In genomic region chr22:45069925-45070324, GRCh38 we compare ENCODE assay signal across 25 cellular contexts.
DNase-seq lines count a peak whose midpoint lies in the region; ATAC-seq, FAIRE-seq and TF ChIP-seq lines count a peak whose summit lies in the region.
"Had no signal": no experiment of that assay in that cellular context is flagged by ENCODE, and none has a peak within 500 bp of the region (broad histone marks: within the 10 kb centered on the region; RNA-seq: fewer than 3 reads in every experiment).

No MANE protein-coding gene starts in this region.

- intact Hi-C loops in activated naive CD4-positive, alpha-beta T cell treated with anti-CD3 and anti-CD28 coated beads for 36 hours (cut with micrococcal nuclease) = no loop called here
- intact Hi-C loops in activated T-helper 2 cell treated with anti-CD3 and anti-CD28 coated beads, Interferon-gamma antibody, Interleukin-2, Interleukin-4, amounts not matched to agents 10 μg/mL and 5 μg/mL and 100 μg/mL, durations not matched to agents 14 hours and 24 hours and 36 hours (cut with micrococcal nuclease) = no loop called here

- no peaks in the 10 kb centered on the region for H3K36me3 Mint-ChIP-seq in activated naive CD4-positive, alpha-beta T cell treated with anti-CD3 and anti-CD28 coated beads for 36 hours (ENCODE audit: low read depth)
- no peaks in the 10 kb centered on the region for H3K36me3 Mint-ChIP-seq in activated T-helper 2 cell treated with anti-CD3 and anti-CD28 coated beads, Interferon-gamma antibody, Interleukin-2, Interleukin-4, amounts not matched to agents 10 μg/mL and 5 μg/mL and 100 μg/mL, durations not matched to agents 14 hours and 24 hours and 36 hours (ENCODE audit: low read depth)
- H3K36me3 Mint-ChIP-seq: CD8-positive, alpha-beta T cell; stimulated activated naive B cell treated with anti-CD40 and anti-IgM and Interleukin-4, amounts not matched to agents 10 μg/mL and 1 μg/mL and 100 μg/mL, for 72 hours had no signal

- no peak overlapping the region for H3K4me3 ChIP-seq in H1 (ENCODE audit: extremely low read depth in 1 of 4, insufficient read depth in 2 of 4, low read depth in 3 of 4, low read length in 4 of 4)
- H3K4me3 ChIP-seq: ascending aorta, tibial nerve had no signal

- H2BK15ac ChIP-seq in H1 (ENCODE audit: low read length) = no peak overlapping the region

- TF ChIP-seq EP300 in H1 (IDR thresholded peaks at IDR 0.05; ENCODE audit: borderline replicate concordance in 1 of 2, low read depth in 2 of 2, low read length in 2 of 2) = no peak

- no peaks in the 10 kb centered on the region for H3K79me2 ChIP-seq in H1 (ENCODE audit: control insufficient read depth in 1 of 2, insufficient read depth in 2 of 2, low read length in 2 of 2)

- no peak overlapping the region; the same call in 1 of the 2 replicates for H2BK12ac ChIP-seq in H1 (ENCODE audit: low read depth, low read length)

- no peak overlapping the region for H3K27ac ChIP-seq in H1 (ENCODE audit: low read depth, low read length)
- H3K27ac ChIP-seq: ascending aorta, tibial nerve had no signal

- no peaks in the 10 kb centered on the region; a peak in 2 of 7 replicates for H3K27me3 ChIP-seq in H1 (replicated peaks in 1 of 4; ENCODE audit: control insufficient read depth in 3 of 4, extremely low read depth in 1 of 4, insufficient read depth in 3 of 4, low read length in 3 of 4)
- H3K27me3 ChIP-seq: ascending aorta had no signal

- peaks cover 14% of the 10 kb centered on the region for H3K4me1 Mint-ChIP-seq in activated naive CD4-positive, alpha-beta T cell treated with anti-CD3 and anti-CD28 coated beads for 36 hours (ENCODE audit: low read depth)
- H3K4me1 Mint-ChIP-seq in activated T-helper 2 cell treated with anti-CD3 and anti-CD28 coated beads, Interferon-gamma antibody, Interleukin-2, Interleukin-4, amounts not matched to agents 10 μg/mL and 5 μg/mL and 100 μg/mL, durations not matched to agents 14 hours and 24 hours and 36 hours (ENCODE audit: low read depth) = peaks cover 20% of the 10 kb centered on the region
- H3K4me1 Mint-ChIP-seq: activated B cell treated with CpG ODN at 0.5 μM for 24 hours; nephron; stimulated activated naive B cell treated with anti-CD40 and anti-IgM and Interleukin-4, amounts not matched to agents 10 μg/mL and 1 μg/mL and 100 μg/mL, for 72 hours had no signal

- H3K27ac Mint-ChIP-seq in activated naive CD4-positive, alpha-beta T cell treated with anti-CD3 and anti-CD28 coated beads for 36 hours = no peak overlapping the region
- H3K27ac Mint-ChIP-seq in activated T-helper 2 cell treated with anti-CD3 and anti-CD28 coated beads, Interferon-gamma antibody, Interleukin-2, Interleukin-4, amounts not matched to agents 10 μg/mL and 5 μg/mL and 100 μg/mL, durations not matched to agents 14 hours and 24 hours and 36 hours = no peak overlapping the region
- H3K27ac Mint-ChIP-seq: activated B cell treated with CpG ODN at 0.5 μM for 24 hours; CD8-positive, alpha-beta T cell; nephron; stimulated activated naive B cell treated with anti-CD40 and anti-IgM and Interleukin-4, amounts not matched to agents 10 μg/mL and 1 μg/mL and 100 μg/mL, for 72 hours had no signal

- H2AK5ac ChIP-seq in H1 (ENCODE audit: low read depth, low read length) = 0 out of 2 replicates have a peak overlapping the region, but pooled peaks have one; percentile 65

- H3K9me3 Mint-ChIP-seq in activated naive CD4-positive, alpha-beta T cell treated with anti-CD3 and anti-CD28 coated beads for 36 hours = peaks cover 6% of the 10 kb centered on the region
- peaks cover 5% of the 10 kb centered on the region for H3K9me3 Mint-ChIP-seq in activated T-helper 2 cell treated with anti-CD3 and anti-CD28 coated beads, Interferon-gamma antibody, Interleukin-2, Interleukin-4, amounts not matched to agents 10 μg/mL and 5 μg/mL and 100 μg/mL, durations not matched to agents 14 hours and 24 hours and 36 hours
- H3K9me3 Mint-ChIP-seq: activated B cell treated with CpG ODN at 0.5 μM for 24 hours had no signal

- no peak for ATAC-seq in GM18873 (IDR thresholded peaks at IDR 0.05; ENCODE audit: low FRiP score, unreplicated experiment)
- ATAC-seq: CD8-positive, alpha-beta T cell; left colon; Panc1; stimulated activated naive B cell treated with anti-CD40 and anti-IgM and Interleukin-4, amounts not matched to agents 10 μg/mL and 1 μg/mL and 100 μg/mL, for 72 hours had no signal

- no peak for TF ChIP-seq CTCF in H1 (IDR thresholded peaks at IDR 0.05; ENCODE audit: control extremely low read depth in 1 of 3, insufficient read depth in 1 of 3, low read depth in 1 of 3, low read length in 3 of 3)

- H2BK120ac ChIP-seq in H1 (replicated peaks; ENCODE audit: low read depth, low read length) = no peak overlapping the region

- H4K20me1 ChIP-seq in H1 (replicated peaks in 1 of 2; ENCODE audit: control insufficient read depth in 1 of 2, insufficient read depth in 2 of 2, low read length in 2 of 2) = no peaks in the 10 kb centered on the region

- H4K5ac ChIP-seq in H1 (ENCODE audit: insufficient read length, low read depth, low read length) = no peak overlapping the region

- no peak for FAIRE-seq in H1 (lab: Jason Lieb, UNC)
- FAIRE-seq: GM12891, HTR-8/SVneo had no signal

- no peak overlapping the region for H2BK5ac ChIP-seq in H1 (ENCODE audit: low read depth, low read length)

- no peaks in the 10 kb centered on the region for H3K79me1 ChIP-seq in H1 (ENCODE audit: low read depth, low read length)

- no peak overlapping the region; the same call in 1 of the 2 replicates for H2BK20ac ChIP-seq in H1 (ENCODE audit: low read length)

- H3K4me1 ChIP-seq in H1 (replicated peaks in 1 of 4; ENCODE audit: control insufficient read depth in 3 of 4, insufficient read depth in 4 of 4, low read length in 3 of 4) = peaks cover 7 to 17% (median 12%) of the 10 kb centered on the region in 4 experiments
- H3K4me1 ChIP-seq: ascending aorta, tibial nerve had no signal

- peaks cover 25% of the 10 kb centered on the region for H3K27me3 Mint-ChIP-seq in activated naive CD4-positive, alpha-beta T cell treated with anti-CD3 and anti-CD28 coated beads for 36 hours (ENCODE audit: low read depth)
- H3K27me3 Mint-ChIP-seq in activated T-helper 2 cell treated with anti-CD3 and anti-CD28 coated beads, Interferon-gamma antibody, Interleukin-2, Interleukin-4, amounts not matched to agents 10 μg/mL and 5 μg/mL and 100 μg/mL, durations not matched to agents 14 hours and 24 hours and 36 hours (ENCODE audit: low read depth) = peaks cover 19% of the 10 kb centered on the region

- H3K56ac ChIP-seq in H1 (replicated peaks; ENCODE audit: insufficient read length, low read depth, low read length) = no peak overlapping the region

- H4K91ac ChIP-seq in H1 (replicated peaks; ENCODE audit: insufficient read length, low read length) = peak overlapping the region; percentile 22

- no peaks in the 10 kb centered on the region for H3K36me3 ChIP-seq in H1 (ENCODE audit: control insufficient read depth in 2 of 4, insufficient read depth in 4 of 4, low read length in 3 of 4)
- H3K36me3 ChIP-seq: ascending aorta, tibial nerve had no signal

- no peak overlapping the region for H3K4me3 Mint-ChIP-seq in activated naive CD4-positive, alpha-beta T cell treated with anti-CD3 and anti-CD28 coated beads for 36 hours
- no peak overlapping the region for H3K4me3 Mint-ChIP-seq in activated T-helper 2 cell treated with anti-CD3 and anti-CD28 coated beads, Interferon-gamma antibody, Interleukin-2, Interleukin-4, amounts not matched to agents 10 μg/mL and 5 μg/mL and 100 μg/mL, durations not matched to agents 14 hours and 24 hours and 36 hours (ENCODE audit: low read depth)
- H3K4me3 Mint-ChIP-seq: activated B cell treated with CpG ODN at 0.5 μM for 24 hours; CD8-positive, alpha-beta T cell; nephron; stimulated activated naive B cell treated with anti-CD40 and anti-IgM and Interleukin-4, amounts not matched to agents 10 μg/mL and 1 μg/mL and 100 μg/mL, for 72 hours had no signal

- H3K23me2 ChIP-seq in H1 (ENCODE audit: low read depth, low read length) = peaks cover 2% of the 10 kb centered on the region; the same call in 1 of the 2 replicates

- no peak overlapping the region for H4K8ac ChIP-seq in H1 (ENCODE audit: extremely low read depth, insufficient read depth, low read length)

- peak; percentile 56 for DNase-seq in activated naive CD4-positive, alpha-beta T cell treated with anti-CD3 and anti-CD28 coated beads for 36 hours
- DNase-seq in activated naive CD4-positive, alpha-beta T cell (lab: John Stamatoyannopoulos, UW) = no peak
- peak; percentile 32 for DNase-seq in SW480 (ENCODE audit: low spot score)
- DNase-seq in H1 (ENCODE audit: low read depth in 1 of 2, low spot score in 2 of 2) = no peak
- peak; percentile 11 for DNase-seq in stimulated activated CD8-positive, alpha-beta memory T cell treated with anti-CD3 and anti-CD28 coated beads, Interleukin-4, amount 100 ng/mL, for 24 hours (ENCODE audit: low read depth)
- no peak for DNase-seq in activated T-helper 2 cell treated with anti-CD3 and anti-CD28 coated beads, Interferon-gamma antibody, Interleukin-2, Interleukin-4, amounts not matched to agents 10 μg/mL and 5 μg/mL and 100 μg/mL, durations not matched to agents 14 hours and 24 hours and 36 hours (ENCODE audit: low spot score)
- DNase-seq in Kasumi-1 (lab: John Stamatoyannopoulos, UW) = no peak
- DNase-seq: activated B cell treated with CpG ODN at 0.5 μM for 24 hours; CD8-positive, alpha-beta T cell; DMS53; effector CD8-positive, alpha-beta T cell; H7; Karpas-422; left colon; NCI-H1105; NCI-H2107; NCI-H526 treated with DMSO at 0.1 percent for 48 hours; stimulated activated naive B cell treated with anti-CD40 and anti-IgM and Interleukin-4, amounts not matched to agents 10 μg/mL and 1 μg/mL and 100 μg/mL, for 72 hours had no signal

- no peak for TF ChIP-seq POLR2A in H1 (IDR thresholded peaks at IDR 0.05; ENCODE audit: control extremely low read depth in 1 of 2, low read depth in 2 of 2, low read length in 2 of 2)

- H3K4ac ChIP-seq in H1 (replicated peaks; ENCODE audit: insufficient read length, low read depth, low read length) = no peak overlapping the region

- H3K4me2 ChIP-seq in H1 (ENCODE audit: insufficient read depth in 1 of 2, low read depth in 2 of 2, low read length in 2 of 2) = no peak overlapping the region

- no peak overlapping the region for H3K14ac ChIP-seq in H1 (ENCODE audit: insufficient read length)

- H3K9me3 ChIP-seq in H1 (ENCODE audit: insufficient read depth in 2 of 2, low read depth in 1 of 2, low read length in 1 of 2) = no peaks in the 10 kb centered on the region; a peak in 1 of 4 replicates
- H3K9me3 ChIP-seq: ascending aorta had no signal

- H3K9ac ChIP-seq in H1 (replicated peaks in 1 of 4; ENCODE audit: extremely low read depth in 1 of 4, low read depth in 3 of 4, low read length in 3 of 4) = no peak overlapping the region

- POLR2A ChIA-PET in H1 (lab: Charles Lee; ENCODE audit: partially characterized antibody) = no interaction called here

- no peak overlapping the region for H3K18ac ChIP-seq in H1 (ENCODE audit: extremely low read depth, low read length)

- CTCF ChIA-PET in activated naive CD4-positive, alpha-beta T cell treated with anti-CD3 and anti-CD28 coated beads for 36 hours (lab: Charles Lee) = no interaction called here
- CTCF ChIA-PET in H1 (lab: Charles Lee; ENCODE audit: partially characterized antibody) = no interaction called here

- H2AFZ ChIP-seq in H1 (ENCODE audit: low read length) = no peak overlapping the region

- 92% methylated on average over 5 of the region's 5 CpGs; no CpG with 5 or more reads in 1 of the 2 experiments for WGBS in H1 (ENCODE audit: extremely low coverage in 1 of 2, insufficient coverage in 1 of 2, insufficient read length in 1 of 2, insufficient replicate concordance in 2 of 2, low coverage in 1 of 2, low lambda C conversion rate in 2 of 2, missing lambda C conversion rate in 1 of 2), 2 experiments

- no peak for TF ChIP-seq RAD21 in H1 (IDR thresholded peaks at IDR 0.05 in 1 of 2, conservative IDR thresholded peaks at IDR 0.05 in 1 of 2; ENCODE audit: low read depth in 2 of 2, low read length in 2 of 2)

- no peak overlapping the region for H3K23ac ChIP-seq in H1 (ENCODE audit: insufficient read length)

Comparison
In these comparisons a context has a peak if more than half of its experiments do, and no peak if none do; other contexts are left out.
1. DNase-seq: peak in activated naive CD4-positive, alpha-beta T cell treated with anti-CD3 and anti-CD28 coated beads for 36 hours (single experiment), SW480 (single experiment) and stimulated activated CD8-positive, alpha-beta memory T cell treated with anti-CD3 and anti-CD28 coated beads, Interleukin-4, amount 100 ng/mL, for 24 hours (single experiment); none in activated naive CD4-positive, alpha-beta T cell (0 of 4), H1 (0 of 2), activated T-helper 2 cell treated with anti-CD3 and anti-CD28 coated beads, Interferon-gamma antibody, Interleukin-2, Interleukin-4, amounts not matched to agents 10 μg/mL and 5 μg/mL and 100 μg/mL, durations not matched to agents 14 hours and 24 hours and 36 hours (single experiment) and Kasumi-1 (0 of 2).